ENCODE assay signal across 16 cellular contexts in the genomic region with DNA sequence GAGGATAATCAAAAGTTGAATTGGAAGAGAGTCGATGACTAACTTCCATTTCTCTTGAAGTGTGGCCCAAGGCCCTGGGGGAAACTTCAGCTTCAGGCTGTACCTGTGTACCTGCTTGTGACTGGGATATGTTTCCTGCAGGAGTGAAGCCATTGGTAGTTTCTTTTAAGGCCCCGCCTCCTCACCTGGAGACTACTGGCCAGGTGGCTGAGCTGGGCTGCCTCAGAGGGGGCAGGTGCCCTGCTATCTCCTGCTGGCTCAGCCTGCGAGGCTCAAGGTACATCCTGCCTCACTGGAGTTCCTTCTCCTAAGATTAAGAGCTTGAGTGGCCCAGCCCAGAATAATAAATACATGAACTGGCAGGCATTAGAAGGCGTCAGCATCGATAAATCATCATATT.
DNase-seq lines count a peak whose midpoint lies in the region; ATAC-seq and TF ChIP-seq lines count a peak whose summit lies in the region.
"Had no signal": no experiment of that assay in that cellular context is flagged by ENCODE, and none has a peak within 500 bp of the region (broad histone marks: within the 10 kb centered on the region; RNA-seq: fewer than 3 reads in every experiment).

No MANE protein-coding gene starts in this region.

- peaks cover 8 to 46% of the 10 kb centered on the region in 2 donors for H3K4me1 ChIP-seq in ascending aorta
- H3K4me1 ChIP-seq in left lung: peaks cover 4% of the 10 kb centered on the region in 2 donors

- ATAC-seq in GM18867 (IDR thresholded peaks at IDR 0.05; ENCODE audit: unreplicated experiment): no peak
- no peak for ATAC-seq in left lung
- ATAC-seq: GM12878, HCT116 had no signal

- no peak overlapping the region for H3K4me3 ChIP-seq in ascending aorta
- H3K4me3 ChIP-seq in left lung: no peak overlapping the region
- H3K4me3 ChIP-seq: BLaER1 treated with 17β-estradiol and CSF1 and Interleukin-3, amounts not matched to agents 10 nM and 100 nM; GM12878 had no signal

- DNase-seq in NCI-H2171 treated with DMSO at 0.1 percent for 48 hours (lab: John Stamatoyannopoulos, UW): peak; percentile 40
- no peak for DNase-seq in NCI-H2171 (lab: John Stamatoyannopoulos, UW)
- DNase-seq in ascending aorta (ENCODE audit: low spot score in 2 of 2): no peak
- peak; percentile 50 for DNase-seq in iPS-NIHi7 (ENCODE audit: extremely low spot score)
- no peak for DNase-seq in NOMO-1 treated with DMSO at 0.1 percent for 48 hours (lab: John Stamatoyannopoulos, UW; ENCODE audit: unreplicated experiment)
- DNase-seq in left lung: no peak
- DNase-seq in activated CD4-positive, alpha-beta T cell treated with anti-CD3 and anti-CD28 coated beads, Interleukin-2, amount 50 U/mL, for 4 hours: no peak
- DNase-seq: 8988T; AML-193; CD4-positive, CD25-positive, alpha-beta regulatory T cell; DMS79 had no signal

- TF ChIP-seq CTCF in ascending aorta (IDR thresholded peaks at IDR 0.05) (no peak), left lung (IDR thresholded peaks at IDR 0.05) (no peak)

- H3K36me3 ChIP-seq in ascending aorta: peaks cover 0 to 5% of the 10 kb centered on the region in 2 donors
- no peaks in the 10 kb centered on the region for H3K36me3 ChIP-seq in left lung
- H3K36me3 ChIP-seq: BLaER1 treated with 17β-estradiol and CSF1 and Interleukin-3, amounts not matched to agents 10 nM and 100 nM had no signal

- intact Hi-C loops in ascending aorta (cut with DNase I) (no loop called here), left lung (cut with DNase I) (no loop called here)

- H3K27me3 ChIP-seq in ascending aorta: no peaks in the 10 kb centered on the region
- no peaks in the 10 kb centered on the region for H3K27me3 ChIP-seq in left lung
- H3K27me3 ChIP-seq: BLaER1 treated with 17β-estradiol and CSF1 and Interleukin-3, amounts not matched to agents 10 nM and 100 nM had no signal

- no peaks in the 10 kb centered on the region for H3K9me3 ChIP-seq in ascending aorta
- H3K9me3 ChIP-seq in left lung: no peaks in the 10 kb centered on the region

- H3K27ac ChIP-seq in ascending aorta: peak overlapping the region; percentile 66 to 83
- no peak overlapping the region for H3K27ac ChIP-seq in left lung
- H3K27ac ChIP-seq: BLaER1 treated with 17β-estradiol and CSF1 and Interleukin-3, amounts not matched to agents 10 nM and 100 nM; HL-60 had no signal

Comparison
In these comparisons a context has a peak if more than half of its experiments do, and no peak if none do; other contexts are left out.
1. DNase-seq: peak in NCI-H2171 treated with DMSO at 0.1 percent for 48 hours (single experiment) and iPS-NIHi7 (single experiment); none in NCI-H2171 (single experiment), ascending aorta (0 of 2), NOMO-1 treated with DMSO at 0.1 percent for 48 hours (single experiment), left lung (0 of 2) and activated CD4-positive, alpha-beta T cell treated with anti-CD3 and anti-CD28 coated beads, Interleukin-2, amount 50 U/mL, for 4 hours (0 of 2).
2. H3K27ac ChIP-seq: peak in ascending aorta (2 of 2); none in left lung (0 of 2).